1 cellular context compared by ENCODE assay signal in the genomic region with DNA sequence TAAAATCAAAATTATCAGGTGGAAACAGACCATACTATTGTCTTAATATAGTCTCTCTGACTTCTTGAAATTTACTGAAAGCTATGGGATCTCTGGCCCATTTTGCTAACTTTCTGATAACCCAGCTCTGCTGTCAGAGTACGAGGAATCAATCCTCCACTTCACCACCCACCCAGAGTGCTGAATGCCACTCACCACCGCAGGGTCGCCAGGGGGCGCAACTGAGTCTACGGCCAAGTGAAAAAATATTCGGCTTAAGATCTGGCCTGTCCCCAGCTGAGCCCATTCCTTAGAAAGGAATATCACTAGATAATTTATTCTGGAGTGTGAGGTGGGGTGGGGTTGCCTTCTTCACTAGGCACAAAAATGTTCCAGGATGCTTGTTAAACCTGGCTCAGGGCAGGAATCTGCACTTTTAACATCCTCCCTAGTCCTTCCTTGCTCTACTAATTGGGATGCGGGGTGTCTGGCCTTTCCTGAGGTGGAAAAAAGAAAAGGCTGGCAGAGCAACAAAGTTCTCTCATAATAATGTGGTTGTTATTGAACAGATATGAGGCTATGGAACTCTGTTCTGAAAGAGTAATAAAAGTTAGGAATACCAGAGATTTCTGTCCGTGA.
TF ChIP-seq lines count a peak whose summit lies in the region.

No MANE protein-coding gene starts in this region.

TF ChIP-seq in K562, 482 proteins besides CTCF, POLR2A, EP300 and RAD21 (continued from another document):
- TF ChIP-seq ZNF318 (IDR thresholded peaks at IDR 0.05; ENCODE audit: borderline replicate concordance in 1 of 2, low read depth in 1 of 2) (no peak), RBBP5 (IDR thresholded peaks at IDR 0.05; ENCODE audit: borderline replicate concordance, insufficient read depth, low read length, poor library complexity, severe bottlenecking) (no peak), ZNF146 (CRISPR knock-in tag; IDR thresholded peaks at IDR 0.05; ENCODE audit: unreplicated experiment) (no peak), SMARCA4 (IDR thresholded peaks at IDR 0.05) (no peak), HNRNPK (IDR thresholded peaks at IDR 0.05; ENCODE audit: low read depth, low read length, poor library complexity, severe bottlenecking) (no peak), ETV1 (tag; conservative IDR thresholded peaks at IDR 0.05; ENCODE audit: low read depth) (no peak), ZNF740 (CRISPR knock-in tag; IDR thresholded peaks at IDR 0.05) (no peak), ZNF740 (tag; IDR thresholded peaks at IDR 0.05) (no peak), MYNN (IDR thresholded peaks at IDR 0.05) (no peak), MYNN (CRISPR knock-in tag; IDR thresholded peaks at IDR 0.05) (no peak), TRIM28 (IDR thresholded peaks at IDR 0.05) (no peak)
- TF ChIP-seq, protein P1, sequence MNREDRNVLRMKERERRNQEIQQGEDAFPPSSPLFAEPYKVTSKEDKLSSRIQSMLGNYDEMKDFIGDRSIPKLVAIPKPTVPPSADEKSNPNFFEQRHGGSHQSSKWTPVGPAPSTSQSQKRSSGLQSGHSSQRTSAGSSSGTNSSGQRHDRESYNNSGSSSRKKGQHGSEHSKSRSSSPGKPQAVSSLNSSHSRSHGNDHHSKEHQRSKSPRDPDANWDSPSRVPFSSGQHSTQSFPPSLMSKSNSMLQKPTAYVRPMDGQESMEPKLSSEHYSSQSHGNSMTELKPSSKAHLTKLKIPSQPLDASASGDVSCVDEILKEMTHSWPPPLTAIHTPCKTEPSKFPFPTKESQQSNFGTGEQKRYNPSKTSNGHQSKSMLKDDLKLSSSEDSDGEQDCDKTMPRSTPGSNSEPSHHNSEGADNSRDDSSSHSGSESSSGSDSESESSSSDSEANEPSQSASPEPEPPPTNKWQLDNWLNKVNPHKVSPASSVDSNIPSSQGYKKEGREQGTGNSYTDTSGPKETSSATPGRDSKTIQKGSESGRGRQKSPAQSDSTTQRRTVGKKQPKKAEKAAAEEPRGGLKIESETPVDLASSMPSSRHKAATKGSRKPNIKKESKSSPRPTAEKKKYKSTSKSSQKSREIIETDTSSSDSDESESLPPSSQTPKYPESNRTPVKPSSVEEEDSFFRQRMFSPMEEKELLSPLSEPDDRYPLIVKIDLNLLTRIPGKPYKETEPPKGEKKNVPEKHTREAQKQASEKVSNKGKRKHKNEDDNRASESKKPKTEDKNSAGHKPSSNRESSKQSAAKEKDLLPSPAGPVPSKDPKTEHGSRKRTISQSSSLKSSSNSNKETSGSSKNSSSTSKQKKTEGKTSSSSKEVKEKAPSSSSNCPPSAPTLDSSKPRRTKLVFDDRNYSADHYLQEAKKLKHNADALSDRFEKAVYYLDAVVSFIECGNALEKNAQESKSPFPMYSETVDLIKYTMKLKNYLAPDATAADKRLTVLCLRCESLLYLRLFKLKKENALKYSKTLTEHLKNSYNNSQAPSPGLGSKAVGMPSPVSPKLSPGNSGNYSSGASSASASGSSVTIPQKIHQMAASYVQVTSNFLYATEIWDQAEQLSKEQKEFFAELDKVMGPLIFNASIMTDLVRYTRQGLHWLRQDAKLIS (CRISPR knock-in tag; IDR thresholded peaks at IDR 0.05): no peak
- TF ChIP-seq, protein P2, sequence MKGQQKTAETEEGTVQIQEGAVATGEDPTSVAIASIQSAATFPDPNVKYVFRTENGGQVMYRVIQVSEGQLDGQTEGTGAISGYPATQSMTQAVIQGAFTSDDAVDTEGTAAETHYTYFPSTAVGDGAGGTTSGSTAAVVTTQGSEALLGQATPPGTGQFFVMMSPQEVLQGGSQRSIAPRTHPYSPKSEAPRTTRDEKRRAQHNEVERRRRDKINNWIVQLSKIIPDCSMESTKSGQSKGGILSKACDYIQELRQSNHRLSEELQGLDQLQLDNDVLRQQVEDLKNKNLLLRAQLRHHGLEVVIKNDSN (CRISPR knock-in tag; IDR thresholded peaks at IDR 0.05): no peak
- TF ChIP-seq, protein P3, sequence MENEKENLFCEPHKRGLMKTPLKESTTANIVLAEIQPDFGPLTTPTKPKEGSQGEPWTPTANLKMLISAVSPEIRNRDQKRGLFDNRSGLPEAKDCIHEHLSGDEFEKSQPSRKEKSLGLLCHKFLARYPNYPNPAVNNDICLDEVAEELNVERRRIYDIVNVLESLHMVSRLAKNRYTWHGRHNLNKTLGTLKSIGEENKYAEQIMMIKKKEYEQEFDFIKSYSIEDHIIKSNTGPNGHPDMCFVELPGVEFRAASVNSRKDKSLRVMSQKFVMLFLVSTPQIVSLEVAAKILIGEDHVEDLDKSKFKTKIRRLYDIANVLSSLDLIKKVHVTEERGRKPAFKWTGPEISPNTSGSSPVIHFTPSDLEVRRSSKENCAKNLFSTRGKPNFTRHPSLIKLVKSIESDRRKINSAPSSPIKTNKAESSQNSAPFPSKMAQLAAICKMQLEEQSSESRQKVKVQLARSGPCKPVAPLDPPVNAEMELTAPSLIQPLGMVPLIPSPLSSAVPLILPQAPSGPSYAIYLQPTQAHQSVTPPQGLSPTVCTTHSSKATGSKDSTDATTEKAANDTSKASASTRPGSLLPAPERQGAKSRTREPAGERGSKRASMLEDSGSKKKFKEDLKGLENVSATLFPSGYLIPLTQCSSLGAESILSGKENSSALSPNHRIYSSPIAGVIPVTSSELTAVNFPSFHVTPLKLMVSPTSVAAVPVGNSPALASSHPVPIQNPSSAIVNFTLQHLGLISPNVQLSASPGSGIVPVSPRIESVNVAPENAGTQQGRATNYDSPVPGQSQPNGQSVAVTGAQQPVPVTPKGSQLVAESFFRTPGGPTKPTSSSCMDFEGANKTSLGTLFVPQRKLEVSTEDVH (IDR thresholded peaks at IDR 0.05; ENCODE audit: low read depth, partially characterized antibody): no peak
